Comparison of ENCODE assay signal across 15 cellular contexts in the genomic region with DNA sequence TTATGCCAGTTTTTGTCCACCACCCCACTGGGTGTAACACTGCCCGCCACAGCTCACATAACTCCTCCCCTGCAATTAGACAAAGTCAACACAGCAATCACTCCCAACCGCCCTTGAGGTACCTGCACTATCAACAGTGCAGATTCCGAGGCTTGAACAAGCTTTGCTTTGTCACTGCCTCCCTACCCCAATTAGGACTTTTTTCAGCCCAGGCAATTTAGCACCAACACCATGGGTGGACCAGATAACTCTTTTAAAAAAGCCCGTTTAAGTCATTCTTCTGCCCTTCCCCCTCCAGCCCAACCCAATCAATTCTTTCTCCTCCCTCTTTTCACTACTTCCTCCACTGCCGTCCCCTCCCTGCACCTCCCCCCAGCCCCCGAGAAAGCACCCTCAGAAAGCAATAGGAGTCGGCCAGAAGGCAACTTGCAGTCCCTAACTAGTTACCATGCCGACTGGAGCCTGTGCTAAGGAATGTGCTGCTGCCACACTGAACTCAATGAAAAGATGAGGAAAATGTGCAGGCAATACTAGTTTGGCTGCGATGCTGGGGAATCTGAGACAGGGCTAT. TPM values are rescaled to one million over a fixed set of nuclear protein-coding genes. Genes with fewer than 3 reads are reported as not detected.
DNase-seq lines count a peak whose midpoint lies in the region; ATAC-seq and TF ChIP-seq lines count a peak whose summit lies in the region.
"Had no signal": no experiment of that assay in that cellular context is flagged by ENCODE, and none has a peak within 500 bp of the region (broad histone marks: within the 10 kb centered on the region; RNA-seq: fewer than 3 reads in every experiment).

No MANE protein-coding gene starts in this region.

- TF ChIP-seq CTCF in Calu3 (IDR thresholded peaks at IDR 0.05; ENCODE audit: unreplicated experiment) = no peak
- TF ChIP-seq CTCF in left lung (IDR thresholded peaks at IDR 0.05) = no peak
- TF ChIP-seq CTCF in MCF 10A (IDR thresholded peaks at IDR 0.05; ENCODE audit: unreplicated experiment) = no peak
- TF ChIP-seq CTCF in right atrium auricular region (IDR thresholded peaks at IDR 0.05) = no peak

- no peak overlapping the region for H3K27ac Mint-ChIP-seq in Calu3 (ENCODE audit: unreplicated experiment)
- H3K27ac Mint-ChIP-seq in MCF 10A (ENCODE audit: low read depth, unreplicated experiment) = no peak overlapping the region
- H3K27ac Mint-ChIP-seq: activated CD4-positive, alpha-beta T cell treated with anti-CD3 and anti-CD28 coated beads for 36 hours; activated naive CD8-positive, alpha-beta T cell had no signal

- peaks cover 61% of the 10 kb centered on the region for H3K27me3 Mint-ChIP-seq in Calu3 (ENCODE audit: unreplicated experiment)
- peaks cover 56% of the 10 kb centered on the region for H3K27me3 Mint-ChIP-seq in MCF 10A (ENCODE audit: insufficient read depth, unreplicated experiment)

- H3K9me3 Mint-ChIP-seq in Calu3 (ENCODE audit: low read depth, unreplicated experiment) (no peaks in the 10 kb centered on the region), MCF 10A (ENCODE audit: unreplicated experiment) (no peaks in the 10 kb centered on the region)

- H3K27ac ChIP-seq in SK-N-MC = no peak overlapping the region
- no peak overlapping the region for H3K27ac ChIP-seq in left lung
- no peak overlapping the region for H3K27ac ChIP-seq in right atrium auricular region
- H3K27ac ChIP-seq: SJSA1, thoracic aorta had no signal

- no TSS peak for BruUV-seq in Calu3 (replicated peaks; lab: Mats Ljungman, UMichigan)
- no TSS peak for BruUV-seq in MCF 10A (replicated peaks; lab: Mats Ljungman, UMichigan)

- peaks cover 0 to 44% of the 10 kb centered on the region in 2 donors for H3K27me3 ChIP-seq in left lung
- no peaks in the 10 kb centered on the region for H3K27me3 ChIP-seq in right atrium auricular region

- H3K36me3 Mint-ChIP-seq in Calu3 (ENCODE audit: insufficient read depth, unreplicated experiment) (no peaks in the 10 kb centered on the region), MCF 10A (ENCODE audit: insufficient read depth, unreplicated experiment) (no peaks in the 10 kb centered on the region)
- H3K36me3 Mint-ChIP-seq: activated naive CD8-positive, alpha-beta T cell had no signal

- ATAC-seq in left lung = peak; percentile 79
- ATAC-seq: activated CD4-positive, alpha-beta T cell treated with anti-CD3 and anti-CD28 coated beads for 36 hours had no signal

- H3K4me3 Mint-ChIP-seq in Calu3 (ENCODE audit: low read depth, unreplicated experiment) (peak overlapping the region; percentile 39), MCF 10A (ENCODE audit: unreplicated experiment) (no peak overlapping the region)
- H3K4me3 Mint-ChIP-seq: activated CD4-positive, alpha-beta T cell treated with anti-CD3 and anti-CD28 coated beads for 36 hours; activated naive CD8-positive, alpha-beta T cell had no signal

- H3K9ac ChIP-seq in SK-N-MC (ENCODE audit: insufficient read length) = no peak overlapping the region

- H3K4me3 ChIP-seq in SK-N-MC = peak overlapping the region; percentile 12
- H3K4me3 ChIP-seq in left lung = no peak overlapping the region
- no peak overlapping the region for H3K4me3 ChIP-seq in right atrium auricular region
- H3K4me3 ChIP-seq: SJSA1, thoracic aorta had no signal

- H3K4me1 Mint-ChIP-seq in Calu3 (ENCODE audit: low read depth, unreplicated experiment) (no peaks in the 10 kb centered on the region), MCF 10A (ENCODE audit: insufficient read depth, unreplicated experiment) (no peaks in the 10 kb centered on the region)
- H3K4me1 Mint-ChIP-seq: activated CD4-positive, alpha-beta T cell treated with anti-CD3 and anti-CD28 coated beads for 36 hours had no signal

- intact Hi-C loops in Calu3 (cut with micrococcal nuclease; ENCODE audit: unreplicated experiment) = no loop called here
- intact Hi-C loops in left lung (cut with DNase I) = no loop called here
- intact Hi-C loops in MCF 10A (cut with micrococcal nuclease) = no loop called here

- H3K9me3 ChIP-seq in SK-N-MC (ENCODE audit: low read depth, low read length) (no peaks in the 10 kb centered on the region), left lung (no peaks in the 10 kb centered on the region), right atrium auricular region (no peaks in the 10 kb centered on the region)
- H3K9me3 ChIP-seq: SJSA1, thoracic aorta had no signal

- H3K4me1 ChIP-seq in left lung = no peaks in the 10 kb centered on the region
- H3K4me1 ChIP-seq in right atrium auricular region = no peaks in the 10 kb centered on the region
- H3K4me1 ChIP-seq: SJSA1 had no signal

- POLR2A ChIA-PET in MCF 10A (lab: Yijun Ruan, JAX) = no interaction called here

- DNase-seq in Calu3 (no peak), NCI-H146 treated with DMSO at 0.1 percent for 48 hours (lab: John Stamatoyannopoulos, UW; ENCODE audit: unreplicated experiment) (peak; percentile 73), SK-N-MC (ENCODE audit: low read depth, low spot score) (no peak), left lung (no peak), MCF 10A (ENCODE audit: unreplicated experiment) (no peak), AG08395 (ENCODE audit: low spot score) (no peak), right atrium auricular region (ENCODE audit: low spot score) (no peak)
- no peak for DNase-seq in activated CD4-positive, alpha-beta T cell treated with anti-CD3 and anti-CD28 coated beads for 4 hours
- DNase-seq: activated CD4-positive, alpha-beta T cell treated with anti-CD3 and anti-CD28 coated beads for 36 hours; effector CD4-positive, alpha-beta T cell; NCI-H1092 treated with DMSO at 0.1 percent for 48 hours had no signal

- CTCF ChIA-PET in Calu3 (lab: Charles Lee) (interaction anchor here (0.6 kb wide), 2 partner anchors 20 to 106 kb away, joined by 3 to 6 read pairs; no protein-coding TSS in a partner anchor), MCF 10A (lab: Yijun Ruan, JAX) (no interaction called here)

- no peaks in the 10 kb centered on the region for H3K36me3 ChIP-seq in SK-N-MC (ENCODE audit: insufficient read depth, low read length)
- H3K36me3 ChIP-seq in left lung = no peaks in the 10 kb centered on the region
- no peaks in the 10 kb centered on the region for H3K36me3 ChIP-seq in right atrium auricular region
- H3K36me3 ChIP-seq: SJSA1, thoracic aorta had no signal

RNA-seq across cellular contexts. Expression of gene OTX2, which starts 45.7 kb away (rescaled TPM):
- total RNA-seq in Calu3 (2022) (not detected in 2 replicates), left lung (not detected), MCF 10A (2022) (not detected in 2 replicates), right atrium auricular region (not detected)
- total RNA-seq: activated CD4-positive, alpha-beta T cell treated with anti-CD3 and anti-CD28 coated beads for 36 hours; osteoblast; SJSA1; thoracic aorta had no signal
